Comparison of ENCODE assay signal across 1 cellular context in genomic region chr16:56137269-56137668, GRCh38.
TF ChIP-seq lines count a peak whose summit lies in the region.

No MANE protein-coding gene starts in this region.

TF ChIP-seq in K562, 482 proteins besides CTCF, POLR2A, EP300 and RAD21:
- TF ChIP-seq ZBTB7A (IDR thresholded peaks at IDR 0.05; ENCODE audit: borderline replicate concordance, control insufficient read depth, low read depth, low read length) (no peak), ETV6 (IDR thresholded peaks at IDR 0.05; ENCODE audit: borderline replicate concordance in 1 of 2, low read depth in 2 of 2, low read length in 1 of 2) (peak; percentile 54 to 73; a peak in 1 of 4 replicates), ETV6 (CRISPR knock-in tag; IDR thresholded peaks at IDR 0.05; ENCODE audit: borderline replicate concordance) (no peak)
TF ChIP-seq in K562: peak in this region for 1.
